Comparison of ENCODE assay signal across 26 cellular contexts in genomic region chr3:159447841-159448240, GRCh38.
A peak's percentile ranks its signal among the peaks of the same experiment; 100 is the strongest.
DNase-seq lines count a peak whose midpoint lies in the region; FAIRE-seq and TF ChIP-seq lines count a peak whose summit lies in the region.
"Had no signal": no experiment of that assay in that cellular context is flagged by ENCODE, and none has a peak within 500 bp of the region (broad histone marks: within the 10 kb centered on the region; RNA-seq: fewer than 3 reads in every experiment).

No MANE protein-coding gene starts in this region.

- intact Hi-C loops in endothelial cell of umbilical vein (cut with micrococcal nuclease), result no loop called here
- intact Hi-C loops in activated T-helper 1 cell treated with anti-CD3 and anti-CD28 coated beads, Interleukin-12 subunit alpha, Interleukin-12 subunit beta, Interleukin-2, Interleukin-4 antibody, amounts not matched to agents 30 ng/mL and 10 ng/mL and 1 ng/mL, durations not matched to agents 14 hours and 24 hours and 36 hours (cut with micrococcal nuclease), result no loop called here

- H3K27me3 Mint-ChIP-seq in activated CD4-positive, alpha-beta T cell treated with anti-CD3 and anti-CD28 coated beads, Interleukin-2, amount 10 ng/mL, durations not matched to agents 7 days and 5 days, result no peaks in the 10 kb centered on the region
- no peaks in the 10 kb centered on the region for H3K27me3 Mint-ChIP-seq in activated T-helper 1 cell treated with anti-CD3 and anti-CD28 coated beads, Interleukin-12 subunit alpha, Interleukin-12 subunit beta, Interleukin-2, Interleukin-4 antibody, amounts not matched to agents 30 ng/mL and 10 ng/mL and 1 ng/mL, durations not matched to agents 14 hours and 24 hours and 36 hours (ENCODE audit: insufficient read depth)
- H3K27me3 Mint-ChIP-seq: CD4-positive, CD25-positive, alpha-beta regulatory T cell; CD8-positive, alpha-beta memory T cell had no signal

- DNase-seq in M059J (ENCODE audit: low read depth), result peak; percentile 19
- DNase-seq in RPMI7951 (ENCODE audit: low read depth), result peak; percentile 34
- peak; percentile 53 for DNase-seq in endothelial cell of umbilical vein (ENCODE audit: low read depth, low spot score)
- peak; percentile 33 for DNase-seq in pulmonary artery endothelial cell (ENCODE audit: low read depth, low spot score)
- no peak for DNase-seq in DMS153 treated with DMSO at 0.1 percent for 48 hours (lab: John Stamatoyannopoulos, UW; ENCODE audit: unreplicated experiment)
- no peak for DNase-seq in activated CD4-positive, alpha-beta T cell treated with anti-CD3 and anti-CD28 coated beads, Interleukin-2, amount 10 ng/mL, durations not matched to agents 7 days and 5 days
- no peak for DNase-seq in activated T-helper 1 cell treated with anti-CD3 and anti-CD28 coated beads, Interleukin-12 subunit alpha, Interleukin-12 subunit beta, Interleukin-2, Interleukin-4 antibody, amounts not matched to agents 30 ng/mL and 10 ng/mL and 1 ng/mL, durations not matched to agents 14 hours and 24 hours and 36 hours (ENCODE audit: low spot score)
- DNase-seq in stimulated activated CD4-positive, alpha-beta T cell treated with anti-CD3 and anti-CD28 coated beads, Interleukin-15, amount 100 ng/mL, for 24 hours, result no peak
- DNase-seq: 8988T; ACHN; BE2C; C1 segment of cervical spinal cord; CD4-positive, alpha-beta memory T cell; CD4-positive, CD25-positive, alpha-beta regulatory T cell; CD8-positive, alpha-beta memory T cell; COR-L47; DMS 273 treated with DMSO at 0.1 percent for 48 hours; DMS153; DMS79 treated with DMSO at 0.1 percent for 48 hours; GF-D8 had no signal

- H3K9me1 ChIP-seq in endothelial cell of umbilical vein (replicated peaks; ENCODE audit: control insufficient read depth, extremely low read depth, insufficient read depth, low read length), result no peaks in the 10 kb centered on the region

- no peaks in the 10 kb centered on the region for H3K36me3 ChIP-seq in endothelial cell of umbilical vein (ENCODE audit: control insufficient read depth in 2 of 2, extremely low read depth in 1 of 2, insufficient read depth in 2 of 2, low read length in 2 of 2)
- H3K36me3 ChIP-seq: BE2C, BLaER1 had no signal

- H3K27me3 ChIP-seq in endothelial cell of umbilical vein (ENCODE audit: control insufficient read depth in 2 of 2, insufficient read depth in 2 of 2, low read length in 2 of 2), result no peaks in the 10 kb centered on the region
- H3K27me3 ChIP-seq: BE2C, BLaER1 had no signal

- H3K9ac ChIP-seq in endothelial cell of umbilical vein (replicated peaks; ENCODE audit: extremely low read depth, insufficient read depth, low read length), result no peak overlapping the region
- H3K9ac ChIP-seq: BLaER1 had no signal

- H3K27ac ChIP-seq in endothelial cell of umbilical vein (ENCODE audit: insufficient read depth, low read depth, low read length), result no peak overlapping the region
- H3K27ac ChIP-seq: BLaER1 had no signal

- dilution Hi-C loops in endothelial cell of umbilical vein (cut with MboI; ENCODE audit: extremely low pct_ligation_motif_present, low sequenced_read_pairs), result no loop called here

- no peak overlapping the region for H2AFZ ChIP-seq in endothelial cell of umbilical vein (ENCODE audit: low read depth, low read length)

- no peaks in the 10 kb centered on the region for H3K9me3 ChIP-seq in endothelial cell of umbilical vein (replicated peaks; ENCODE audit: control insufficient read depth, insufficient read depth, low read length)
- H3K9me3 ChIP-seq: BE2C, BLaER1 had no signal

- no peak for TF ChIP-seq CTCF in endothelial cell of umbilical vein (IDR thresholded peaks at IDR 0.05; ENCODE audit: extremely low read depth in 1 of 2, insufficient read depth in 1 of 2, low read depth in 1 of 2, low read length in 2 of 2)

- FAIRE-seq in endothelial cell of umbilical vein (lab: Jason Lieb, UNC), result no peak
- FAIRE-seq: A204.1, G401.6, GM12891, GM19239 had no signal

- no TSS peak for BruUV-seq in endothelial cell of umbilical vein (replicated peaks; lab: Mats Ljungman, UMichigan)

- CTCF ChIA-PET in endothelial cell of umbilical vein (lab: Charles Lee), result interaction anchor here (2.1 kb wide), 1 partner anchor 39 kb away, joined by 5 read pairs; no protein-coding TSS in a partner anchor
- CTCF ChIA-PET in activated CD4-positive, alpha-beta T cell treated with anti-CD3 and anti-CD28 coated beads, Interleukin-2, amount 10 ng/mL, durations not matched to agents 7 days and 5 days (lab: Charles Lee), result no interaction called here

- H3K79me2 ChIP-seq in endothelial cell of umbilical vein (ENCODE audit: control insufficient read depth, insufficient read depth, low read length), result no peaks in the 10 kb centered on the region

- H3K4me1 ChIP-seq in endothelial cell of umbilical vein (ENCODE audit: control insufficient read depth, extremely low read depth, insufficient read depth, low read length), result no peaks in the 10 kb centered on the region
- H3K4me1 ChIP-seq: BE2C, BLaER1 had no signal

- no peak overlapping the region for H3K4me3 Mint-ChIP-seq in activated CD4-positive, alpha-beta T cell treated with anti-CD3 and anti-CD28 coated beads, Interleukin-2, amount 10 ng/mL, durations not matched to agents 7 days and 5 days
- no peak overlapping the region for H3K4me3 Mint-ChIP-seq in activated T-helper 1 cell treated with anti-CD3 and anti-CD28 coated beads, Interleukin-12 subunit alpha, Interleukin-12 subunit beta, Interleukin-2, Interleukin-4 antibody, amounts not matched to agents 30 ng/mL and 10 ng/mL and 1 ng/mL, durations not matched to agents 14 hours and 24 hours and 36 hours
- H3K4me3 Mint-ChIP-seq: CD14-positive monocyte; CD4-positive, alpha-beta memory T cell; CD4-positive, CD25-positive, alpha-beta regulatory T cell; CD8-positive, alpha-beta memory T cell had no signal

- H3K4me2 ChIP-seq in endothelial cell of umbilical vein (ENCODE audit: insufficient read depth, low read length), result no peak overlapping the region
- H3K4me2 ChIP-seq: BLaER1 had no signal

- H3K36me3 Mint-ChIP-seq in activated CD4-positive, alpha-beta T cell treated with anti-CD3 and anti-CD28 coated beads, Interleukin-2, amount 10 ng/mL, durations not matched to agents 7 days and 5 days (ENCODE audit: low read depth), result no peaks in the 10 kb centered on the region
- no peaks in the 10 kb centered on the region for H3K36me3 Mint-ChIP-seq in activated T-helper 1 cell treated with anti-CD3 and anti-CD28 coated beads, Interleukin-12 subunit alpha, Interleukin-12 subunit beta, Interleukin-2, Interleukin-4 antibody, amounts not matched to agents 30 ng/mL and 10 ng/mL and 1 ng/mL, durations not matched to agents 14 hours and 24 hours and 36 hours (ENCODE audit: low read depth)
- H3K36me3 Mint-ChIP-seq: CD14-positive monocyte; CD4-positive, alpha-beta memory T cell; CD4-positive, CD25-positive, alpha-beta regulatory T cell; CD8-positive, alpha-beta memory T cell had no signal

- H4K20me1 ChIP-seq in endothelial cell of umbilical vein (replicated peaks; ENCODE audit: control insufficient read depth, extremely low read depth, insufficient read depth, low read length), result no peaks in the 10 kb centered on the region
- H4K20me1 ChIP-seq: BLaER1 had no signal

- no peaks in the 10 kb centered on the region for H3K4me1 Mint-ChIP-seq in activated CD4-positive, alpha-beta T cell treated with anti-CD3 and anti-CD28 coated beads, Interleukin-2, amount 10 ng/mL, durations not matched to agents 7 days and 5 days
- H3K4me1 Mint-ChIP-seq in activated T-helper 1 cell treated with anti-CD3 and anti-CD28 coated beads, Interleukin-12 subunit alpha, Interleukin-12 subunit beta, Interleukin-2, Interleukin-4 antibody, amounts not matched to agents 30 ng/mL and 10 ng/mL and 1 ng/mL, durations not matched to agents 14 hours and 24 hours and 36 hours (ENCODE audit: low read depth), result no peaks in the 10 kb centered on the region
- H3K4me1 Mint-ChIP-seq: CD14-positive monocyte; CD4-positive, alpha-beta memory T cell; CD4-positive, CD25-positive, alpha-beta regulatory T cell; CD8-positive, alpha-beta memory T cell had no signal

- H3K27ac Mint-ChIP-seq in activated CD4-positive, alpha-beta T cell treated with anti-CD3 and anti-CD28 coated beads, Interleukin-2, amount 10 ng/mL, durations not matched to agents 7 days and 5 days, result no peak overlapping the region
- H3K27ac Mint-ChIP-seq in activated T-helper 1 cell treated with anti-CD3 and anti-CD28 coated beads, Interleukin-12 subunit alpha, Interleukin-12 subunit beta, Interleukin-2, Interleukin-4 antibody, amounts not matched to agents 30 ng/mL and 10 ng/mL and 1 ng/mL, durations not matched to agents 14 hours and 24 hours and 36 hours, result no peak overlapping the region
- H3K27ac Mint-ChIP-seq: CD14-positive monocyte; CD4-positive, alpha-beta memory T cell; CD4-positive, CD25-positive, alpha-beta regulatory T cell; CD8-positive, alpha-beta memory T cell had no signal

- H3K9me3 Mint-ChIP-seq in activated CD4-positive, alpha-beta T cell treated with anti-CD3 and anti-CD28 coated beads, Interleukin-2, amount 10 ng/mL, durations not matched to agents 7 days and 5 days, result no peaks in the 10 kb centered on the region
- no peaks in the 10 kb centered on the region for H3K9me3 Mint-ChIP-seq in activated T-helper 1 cell treated with anti-CD3 and anti-CD28 coated beads, Interleukin-12 subunit alpha, Interleukin-12 subunit beta, Interleukin-2, Interleukin-4 antibody, amounts not matched to agents 30 ng/mL and 10 ng/mL and 1 ng/mL, durations not matched to agents 14 hours and 24 hours and 36 hours

- POLR2A ChIA-PET in endothelial cell of umbilical vein (lab: Charles Lee), result no interaction called here
- POLR2A ChIA-PET in activated CD4-positive, alpha-beta T cell treated with anti-CD3 and anti-CD28 coated beads, Interleukin-2, amount 10 ng/mL, durations not matched to agents 7 days and 5 days (lab: Charles Lee), result no interaction called here

- TF ChIP-seq POLR2A in endothelial cell of umbilical vein (IDR thresholded peaks at IDR 0.05; ENCODE audit: low read depth, low read length), result no peak

- H3K4me3 ChIP-seq in endothelial cell of umbilical vein (replicated peaks in 1 of 3; ENCODE audit: insufficient read depth in 1 of 3, low read depth in 1 of 3, low read length in 3 of 3), result no peak overlapping the region
- H3K4me3 ChIP-seq: BLaER1 had no signal

TF ChIP-seq in endothelial cell of umbilical vein, 7 proteins besides CTCF, POLR2A, EP300 and RAD21 (continues in another document):
- no peak for TF ChIP-seq FOS (IDR thresholded peaks at IDR 0.05; ENCODE audit: borderline replicate concordance, insufficient read depth, low read length)
- no peak for TF ChIP-seq JUN (IDR thresholded peaks at IDR 0.05; ENCODE audit: borderline replicate concordance, insufficient read depth, insufficient read length, low read depth)
- TF ChIP-seq, protein P1, sequence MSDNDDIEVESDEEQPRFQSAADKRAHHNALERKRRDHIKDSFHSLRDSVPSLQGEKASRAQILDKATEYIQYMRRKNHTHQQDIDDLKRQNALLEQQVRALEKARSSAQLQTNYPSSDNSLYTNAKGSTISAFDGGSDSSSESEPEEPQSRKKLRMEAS (IDR thresholded peaks at IDR 0.05; ENCODE audit: insufficient read depth, insufficient read length), result no peak
- no peak for TF ChIP-seq POLR2AphosphoS5 (IDR thresholded peaks at IDR 0.05; ENCODE audit: insufficient read depth, low read depth, low read length)
- no peak for TF ChIP-seq MYC (IDR thresholded peaks at IDR 0.05; ENCODE audit: low read depth, low read length)
- TF ChIP-seq GATA2 (IDR thresholded peaks at IDR 0.05; ENCODE audit: insufficient read depth, insufficient read length, low read depth, low read length), result no peak

Comparison
In these comparisons a context has a peak if more than half of its experiments do, and no peak if none do; other contexts are left out.
1. DNase-seq: peak in M059J (single experiment), RPMI7951 (single experiment), endothelial cell of umbilical vein (single experiment) and pulmonary artery endothelial cell (single experiment); none in DMS153 treated with DMSO at 0.1 percent for 48 hours (single experiment), activated CD4-positive, alpha-beta T cell treated with anti-CD3 and anti-CD28 coated beads, Interleukin-2, amount 10 ng/mL, durations not matched to agents 7 days and 5 days (single experiment), activated T-helper 1 cell treated with anti-CD3 and anti-CD28 coated beads, Interleukin-12 subunit alpha, Interleukin-12 subunit beta, Interleukin-2, Interleukin-4 antibody, amounts not matched to agents 30 ng/mL and 10 ng/mL and 1 ng/mL, durations not matched to agents 14 hours and 24 hours and 36 hours (single experiment) and stimulated activated CD4-positive, alpha-beta T cell treated with anti-CD3 and anti-CD28 coated beads, Interleukin-15, amount 100 ng/mL, for 24 hours (single experiment).